In the genomic region with DNA sequence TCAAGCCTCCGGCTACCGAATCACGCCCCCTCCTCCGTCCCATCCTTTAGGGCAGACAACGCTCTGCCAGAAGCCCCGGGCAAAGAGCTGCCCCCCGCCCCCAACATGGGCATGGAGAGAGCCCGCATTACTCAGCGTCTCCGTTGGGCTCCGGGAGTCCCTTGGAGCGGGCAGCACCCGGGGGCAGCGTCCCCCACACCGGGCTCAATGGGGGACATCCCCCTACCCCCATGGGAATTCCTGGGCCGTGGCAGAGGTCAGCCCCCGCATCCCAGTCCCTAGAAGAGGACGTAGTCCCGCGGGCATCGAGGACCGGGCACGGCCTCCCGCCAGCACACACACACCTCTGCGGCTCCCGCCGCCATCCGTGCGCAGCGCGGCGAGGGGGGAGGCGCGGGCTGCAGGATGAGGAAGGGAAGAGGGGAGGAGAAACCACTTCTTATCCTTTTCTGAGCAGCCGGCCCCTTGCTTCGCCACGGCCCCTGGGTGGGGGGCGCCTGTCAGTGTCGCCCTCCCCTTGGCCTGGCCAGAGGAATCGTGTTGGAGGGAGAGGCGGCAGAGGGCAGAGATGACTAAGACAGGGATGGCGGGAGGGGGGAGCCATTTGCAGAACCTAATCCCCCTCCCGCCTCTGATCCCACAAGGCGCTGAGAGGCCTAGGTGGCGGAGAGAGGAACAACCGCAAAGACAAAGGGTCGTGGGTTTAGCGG, we compare ENCODE assay signal across 8 cellular contexts. TPM values are rescaled to one million over a fixed set of nuclear protein-coding genes. Genes with fewer than 3 reads are reported as not detected.
DNase-seq lines count a peak whose midpoint lies in the region; ATAC-seq, FAIRE-seq and TF ChIP-seq lines count a peak whose summit lies in the region.

No MANE protein-coding gene starts in this region.

- peaks cover under 1 to 34% (median 22%) of the 10 kb centered on the region in 5 donors for H3K4me1 ChIP-seq in subcutaneous abdominal adipose tissue (ENCODE audit: control insufficient read depth in 5 of 5, insufficient read depth in 5 of 5, low read length in 5 of 5)

- peak overlapping the region; percentile 48 for H3K4me3 ChIP-seq in bronchial epithelial cell (ENCODE audit: low read depth, low read length)
- peak overlapping the region; percentile 41 to 82 (median 73) for H3K4me3 ChIP-seq in subcutaneous abdominal adipose tissue (ENCODE audit: low read depth in 1 of 5, low read length in 5 of 5)

- H3K27ac ChIP-seq in subcutaneous abdominal adipose tissue (ENCODE audit: low read depth, low read length) = peak overlapping the region; percentile 10

- H3K27me3 ChIP-seq in bronchial epithelial cell (ENCODE audit: control insufficient read depth, insufficient read depth, low read length) (peaks cover 2% of the 10 kb centered on the region), subcutaneous abdominal adipose tissue (ENCODE audit: control insufficient read depth in 5 of 5, insufficient read depth in 4 of 5, low read length in 5 of 5) (peaks cover 22 to 37% (median 27%) of the 10 kb centered on the region in 5 donors)

- no peak for ATAC-seq in HG03520 (IDR thresholded peaks at IDR 0.05; ENCODE audit: unreplicated experiment)

- FAIRE-seq in bronchial epithelial cell (lab: Jason Lieb, UNC) = no peak

- H3K9ac ChIP-seq in subcutaneous abdominal adipose tissue (ENCODE audit: low read length in 5 of 5) = peak overlapping the region in 3 of 5 donors; percentile 30 to 59 (median 51)

- no peak for TF ChIP-seq CTCF in bronchial epithelial cell (IDR thresholded peaks at IDR 0.05; ENCODE audit: insufficient read depth, low read length, severe bottlenecking)

- H3K36me3 ChIP-seq in bronchial epithelial cell (ENCODE audit: control insufficient read depth, insufficient read depth, low read length) (no peaks in the 10 kb centered on the region), subcutaneous abdominal adipose tissue (ENCODE audit: control insufficient read depth in 5 of 5, insufficient read depth in 5 of 5, low read length in 5 of 5) (no peaks in the 10 kb centered on the region)

- H3K9me3 ChIP-seq in subcutaneous abdominal adipose tissue (ENCODE audit: control insufficient read depth in 5 of 5, low read length in 5 of 5) = no peaks in the 10 kb centered on the region

- peak; percentile 41 for DNase-seq in Ammon's horn (ENCODE audit: low spot score)
- DNase-seq in H4 (ENCODE audit: low spot score) = peak; percentile 54
- peak; percentile 58 for DNase-seq in NCI-H82 treated with DMSO at 0.1 percent for 48 hours (lab: John Stamatoyannopoulos, UW; ENCODE audit: unreplicated experiment)
- no peak for DNase-seq in bronchial epithelial cell (ENCODE audit: low read depth)
- DNase-seq in kidney glomerular epithelial cell (lab: John Stamatoyannopoulos, UW) = peak; percentile 31
- no peak for DNase-seq in mucosa of gallbladder (ENCODE audit: low spot score)

RNA-seq across cellular contexts. Expression of gene DNM1, which starts 0.8 kb away (rescaled TPM):
- total RNA-seq in H4 (2014; rRNA removed; shearing (Covaris generic)) = 19.7 and 20.0 TPM in 2 replicates
- total RNA-seq in bronchial epithelial cell (0.53 and 0.77 TPM in 2 replicates), mucosa of gallbladder (135 TPM)

RNA-seq across cellular contexts. Expression of gene CIZ1, which starts 12.6 kb away (rescaled TPM):
- total RNA-seq in H4 (2014; rRNA removed; shearing (Covaris generic)) = 15.5 and 32.0 TPM in 2 replicates
- total RNA-seq in bronchial epithelial cell (15.0 and 32.0 TPM in 2 replicates), mucosa of gallbladder (109 TPM)

RNA-seq across cellular contexts. Expression of gene BBLN, which starts 43.9 kb away (rescaled TPM):
- total RNA-seq in H4 (2014; rRNA removed; shearing (Covaris generic)) = 137 and 245 TPM in 2 replicates
- 28.2 and 29.4 TPM in 2 replicates for total RNA-seq in bronchial epithelial cell
- 75.4 TPM for total RNA-seq in mucosa of gallbladder

RNA-seq across cellular contexts. Expression of gene LCN2, which starts 54.7 kb away (rescaled TPM):
- total RNA-seq in H4 (2014; rRNA removed; shearing (Covaris generic)) = 0.19 TPM in 1 of 2 replicates, not detected in the other
- 48.4 and 110 TPM in 2 replicates for total RNA-seq in bronchial epithelial cell
- total RNA-seq in mucosa of gallbladder = 85.5 TPM

Comparison
In these comparisons a context has a peak if more than half of its experiments do, and no peak if none do; other contexts are left out.
1. DNase-seq: peak in Ammon's horn (single experiment), H4 (single experiment), NCI-H82 treated with DMSO at 0.1 percent for 48 hours (single experiment) and kidney glomerular epithelial cell (single experiment); none in bronchial epithelial cell (single experiment) and mucosa of gallbladder (single experiment).
2. RNA of gene DNM1, which starts 0.8 kb away (total RNA-seq): 135 TPM in mucosa of gallbladder (single experiment) and 19.7 to 20.0 TPM in H4; 0.53 to 0.77 TPM in bronchial epithelial cell; every median in the first group is over 10 times any median in the second.